8 cellular contexts compared by ENCODE assay signal in genomic region chr11:62665630-62666258, GRCh38. TPM values are rescaled to one million over a fixed set of nuclear protein-coding genes. Genes with fewer than 3 reads are reported as not detected.
DNase-seq lines count a peak whose midpoint lies in the region; ATAC-seq and TF ChIP-seq lines count a peak whose summit lies in the region.

No MANE protein-coding gene starts in this region.

- H3K27me3 ChIP-seq in esophagus squamous epithelium (no peaks in the 10 kb centered on the region), thoracic aorta (replicated peaks; ENCODE audit: insufficient read depth) (no peaks in the 10 kb centered on the region)

- intact Hi-C loops in esophagus squamous epithelium (cut with DNase I): no loop called here

- H3K27ac ChIP-seq in esophagus squamous epithelium: peak overlapping the region; percentile 91 to 97 (median 95)
- peak overlapping the region; percentile 86 to 90 for H3K27ac ChIP-seq in thoracic aorta

- DNase-seq in GM04503 (ENCODE audit: low read depth) (peak; percentile 22), NOMO-1 treated with DMSO at 0.1 percent for 48 hours (lab: John Stamatoyannopoulos, UW; ENCODE audit: unreplicated experiment) (peak; percentile 56), esophagus squamous epithelium (lab: John Stamatoyannopoulos, UW) (no peak), nephron progenitor cell (no peak), thoracic aorta (ENCODE audit: low spot score) (no peak), GM19240 (ENCODE audit: insufficient read length, low spot score) (no peak)
- DNase-seq in activated T-cell treated with anti-CD3 and anti-CD28 coated beads, Interleukin-2, amount 50 U/mL, for 72 hours: peak; percentile 62 to 73

- H3K9me3 Mint-ChIP-seq in activated T-cell treated with anti-CD3 and anti-CD28 coated beads, Interleukin-2, amount 50 U/mL, for 72 hours: no peaks in the 10 kb centered on the region
- H3K9me3 Mint-ChIP-seq in nephron progenitor cell: no peaks in the 10 kb centered on the region

- no peak for TF ChIP-seq CTCF in esophagus squamous epithelium (IDR thresholded peaks at IDR 0.05)
- no peak for TF ChIP-seq CTCF in nephron progenitor cell (IDR thresholded peaks at IDR 0.05)
- TF ChIP-seq CTCF in thoracic aorta (IDR thresholded peaks at IDR 0.05): no peak

- no peak for TF ChIP-seq POLR2A in esophagus squamous epithelium (IDR thresholded peaks at IDR 0.05)

- no peaks in the 10 kb centered on the region for H3K9me3 ChIP-seq in esophagus squamous epithelium
- H3K9me3 ChIP-seq in thoracic aorta: no peaks in the 10 kb centered on the region

- H3K4me3 ChIP-seq in esophagus squamous epithelium (peak overlapping the region; percentile 78 to 94 (median 83)), thoracic aorta (peak overlapping the region; percentile 72)

- H3K36me3 Mint-ChIP-seq in activated T-cell treated with anti-CD3 and anti-CD28 coated beads, Interleukin-2, amount 50 U/mL, for 72 hours (ENCODE audit: insufficient read depth in 2 of 2): peaks cover 4 to 16% of the 10 kb centered on the region in 2 donors
- peaks cover 29% of the 10 kb centered on the region for H3K36me3 Mint-ChIP-seq in nephron progenitor cell (ENCODE audit: low read depth)

- H3K36me3 ChIP-seq in esophagus squamous epithelium: peaks cover 0 to 44% (median 10%) of the 10 kb centered on the region in 3 donors
- peaks cover 9% of the 10 kb centered on the region for H3K36me3 ChIP-seq in thoracic aorta

- peaks cover 18 to 61% (median 38%) of the 10 kb centered on the region in 3 donors for H3K4me1 ChIP-seq in esophagus squamous epithelium
- H3K4me1 ChIP-seq in thoracic aorta (ENCODE audit: control insufficient read depth in 1 of 2, low read depth in 2 of 2): peaks cover 27 to 42% of the 10 kb centered on the region in 2 donors

- WGBS in esophagus squamous epithelium, 2 donors: 3% methylated on average over 23 to 32 of the region's 38 CpGs

- ATAC-seq in HG02571 (IDR thresholded peaks at IDR 0.05; ENCODE audit: unreplicated experiment) (peak; percentile 9), thoracic aorta (ENCODE audit: insufficient number of reproducible peaks, low FRiP score, low read depth) (peak; percentile 28)
- peak; percentile 27 to 39 for ATAC-seq in activated T-cell treated with anti-CD3 and anti-CD28 coated beads, Interleukin-2, amount 50 U/mL, for 72 hours (replicated peaks in 1 of 2)

- H3K27me3 Mint-ChIP-seq in activated T-cell treated with anti-CD3 and anti-CD28 coated beads, Interleukin-2, amount 50 U/mL, for 72 hours (ENCODE audit: low read depth): no peaks in the 10 kb centered on the region
- H3K27me3 Mint-ChIP-seq in nephron progenitor cell (ENCODE audit: low read depth, poor library complexity): no peaks in the 10 kb centered on the region

- peak overlapping the region; percentile 96 to 97 for H3K4me3 Mint-ChIP-seq in activated T-cell treated with anti-CD3 and anti-CD28 coated beads, Interleukin-2, amount 50 U/mL, for 72 hours
- H3K4me3 Mint-ChIP-seq in nephron progenitor cell: peak overlapping the region; percentile 98

- H3K27ac Mint-ChIP-seq in activated T-cell treated with anti-CD3 and anti-CD28 coated beads, Interleukin-2, amount 50 U/mL, for 72 hours: peak overlapping the region; percentile 95
- peak overlapping the region; percentile 99 for H3K27ac Mint-ChIP-seq in nephron progenitor cell

- peaks cover 51% of the 10 kb centered on the region for H3K4me1 Mint-ChIP-seq in activated T-cell treated with anti-CD3 and anti-CD28 coated beads, Interleukin-2, amount 50 U/mL, for 72 hours (ENCODE audit: low read depth)
- H3K4me1 Mint-ChIP-seq in nephron progenitor cell: peaks cover 30% of the 10 kb centered on the region

RNA-seq across cellular contexts. Expression of gene CSKMT, which starts 0.6 kb away (rescaled TPM):
- 10 to 100 TPM; 35.2 to 46.0 TPM for total RNA-seq in activated T-cell treated with anti-CD3 and anti-CD28 coated beads, Interleukin-2, amount 50 U/mL, for 72 hours
- total RNA-seq in esophagus squamous epithelium (10 to 100 TPM in 2 of 4 donors, 1 to 10 TPM in 2; 1.1 to 10.5 (median 7.0) TPM), thoracic aorta (1 to 10 TPM; 1.5 to 2.9 TPM)

RNA-seq across cellular contexts. Expression of gene C11orf98, which starts 0.7 kb away (rescaled TPM):
- total RNA-seq in activated T-cell treated with anti-CD3 and anti-CD28 coated beads, Interleukin-2, amount 50 U/mL, for 72 hours: 10 to 100 TPM; 59.2 to 62.1 TPM
- 10 to 100 TPM; 36.0 to 53.4 (median 43.6) TPM for total RNA-seq in esophagus squamous epithelium
- total RNA-seq in thoracic aorta: 10 to 100 TPM; 20.5 to 28.6 TPM

RNA-seq across cellular contexts. Expression of gene UQCC3, which starts 5.7 kb away (rescaled TPM):
- 1 to 10 TPM; 5.6 to 7.1 TPM for total RNA-seq in activated T-cell treated with anti-CD3 and anti-CD28 coated beads, Interleukin-2, amount 50 U/mL, for 72 hours
- 10 to 100 TPM; 10.5 to 17.2 (median 12.2) TPM for total RNA-seq in esophagus squamous epithelium
- total RNA-seq in thoracic aorta: 1 to 10 TPM; 2.3 to 7.3 TPM

RNA-seq across cellular contexts. Expression of gene LBHD1, which starts 6.3 kb away (rescaled TPM):
- 10 to 100 TPM in 1 of 2 donors, 1 to 10 TPM in 1; 9.9 to 13.0 TPM for total RNA-seq in activated T-cell treated with anti-CD3 and anti-CD28 coated beads, Interleukin-2, amount 50 U/mL, for 72 hours
- total RNA-seq in esophagus squamous epithelium: 1 to 10 TPM; 1.8 to 3.6 (median 2.5) TPM
- total RNA-seq in thoracic aorta: 1 to 10 TPM; 3.7 to 7.8 TPM

RNA-seq across cellular contexts. Expression of gene INTS5, which starts 12.6 kb away (rescaled TPM):
- total RNA-seq in activated T-cell treated with anti-CD3 and anti-CD28 coated beads, Interleukin-2, amount 50 U/mL, for 72 hours: 10 to 100 TPM; 25.0 to 26.1 TPM
- total RNA-seq in esophagus squamous epithelium (10 to 100 TPM; 15.4 to 21.2 (median 19.0) TPM), thoracic aorta (10 to 100 TPM; 16.4 to 24.3 TPM)

Comparison
In these comparisons a context has a peak if more than half of its experiments do, and no peak if none do; other contexts are left out.
1. DNase-seq: peak in GM04503 (single experiment), NOMO-1 treated with DMSO at 0.1 percent for 48 hours (single experiment) and activated T-cell treated with anti-CD3 and anti-CD28 coated beads, Interleukin-2, amount 50 U/mL, for 72 hours (2 of 2); none in esophagus squamous epithelium (single experiment), nephron progenitor cell (single experiment), thoracic aorta (single experiment) and GM19240 (single experiment).
2. Peak in every context shown above with its lines, with median percentiles within 50 percentile points of each other: ATAC-seq.